ENCODE assay signal across 8 cellular contexts in genomic region chr11:117145393-117145761, GRCh38. TPM values are rescaled to one million over a fixed set of nuclear protein-coding genes. Genes with fewer than 3 reads are reported as not detected.
DNase-seq lines count a peak whose midpoint lies in the region; ATAC-seq and TF ChIP-seq lines count a peak whose summit lies in the region.

No MANE protein-coding gene starts in this region.

- peak overlapping the region in 54 of 59 donors; percentile 2 to 99 (median 95) for H3K27ac ChIP-seq in dorsolateral prefrontal cortex

- H3K9me3 ChIP-seq in mucosa of stomach (ENCODE audit: control insufficient read depth, low read length) = no peaks in the 10 kb centered on the region

- intact Hi-C loops in dorsolateral prefrontal cortex (cut with DNase I) = loop anchor here (2.0 to 5.0 kb wide), 2 partner anchors 33 to 87 kb away; partner anchors contain the start of genes PCSK7 (in 1 of the 2), RNF214 (in 1 of the 2) and SIDT2 (in 1 of the 2)

- peak; percentile 59 for DNase-seq in ACHN
- DNase-seq in RKO (ENCODE audit: low spot score) = peak; percentile 78
- DNase-seq in dorsolateral prefrontal cortex = no peak
- no peak for DNase-seq in effector CD8-positive, alpha-beta T cell (lab: John Stamatoyannopoulos, UW)

- peak overlapping the region; percentile 73 for H3K9ac ChIP-seq in mucosa of stomach (ENCODE audit: low read length)

- peaks cover 19% of the 10 kb centered on the region for H3K4me1 ChIP-seq in mucosa of stomach (ENCODE audit: control insufficient read depth, insufficient read depth, low read length)

- TF ChIP-seq CTCF in GM12872 (IDR thresholded peaks at IDR 0.05; ENCODE audit: insufficient read depth, low read depth, low read length) (peak; percentile 24; the same call in 1 of the 3 replicates), dorsolateral prefrontal cortex (IDR thresholded peaks at IDR 0.05 in 54 of 56, conservative IDR thresholded peaks at IDR 0.05 in 2 of 56; ENCODE audit: low read depth in 1 of 56, partially characterized antibody in 56 of 56) (peak in 1 of 56 donors; percentile 26)

- ATAC-seq in HG02623 (IDR thresholded peaks at IDR 0.05; ENCODE audit: unreplicated experiment) (no peak), HG03378 (IDR thresholded peaks at IDR 0.05; ENCODE audit: unreplicated experiment) (no peak)

- H3K27me3 ChIP-seq in dorsolateral prefrontal cortex (no peaks in the 10 kb centered on the region), mucosa of stomach (ENCODE audit: control insufficient read depth, insufficient read depth, low read length) (no peaks in the 10 kb centered on the region)

- in situ Hi-C loops in ACHN (cut with HindIII; ENCODE audit: low pct_ligation_motif_present, low pct_unique_long_range_greater_than_20kb, low sequenced_read_pairs) = no loop called here

- H3K4me3 ChIP-seq in dorsolateral prefrontal cortex = peak overlapping the region; percentile 68 to 99 (median 92)
- peak overlapping the region; percentile 99 for H3K4me3 ChIP-seq in mucosa of stomach (ENCODE audit: low read length)

- H3K36me3 ChIP-seq in mucosa of stomach (ENCODE audit: control insufficient read depth, insufficient read depth, low read length) = peaks cover 6% of the 10 kb centered on the region

RNA-seq across cellular contexts. Expression of gene PAFAH1B2, which starts 1.3 kb away (rescaled TPM):
- 100 to 1,000 TPM in 100 of 120 experiments, 10 to 100 TPM in 20; 78.7 to 162 (median 121) TPM for total RNA-seq in dorsolateral prefrontal cortex

RNA-seq across cellular contexts. Expression of gene SIDT2, which starts 33.2 kb away (rescaled TPM):
- 100 to 1,000 TPM in 5 of 120 experiments, 10 to 100 TPM in 115; 44.3 to 113 (median 69.8) TPM for total RNA-seq in dorsolateral prefrontal cortex

RNA-seq across cellular contexts. Expression of gene SIK3, which starts 47.1 kb away (rescaled TPM):
- 100 to 1,000 TPM; 101 to 349 (median 174) TPM for total RNA-seq in dorsolateral prefrontal cortex

RNA-seq across cellular contexts. Expression of gene TAGLN, which starts 53.8 kb away (rescaled TPM):
- 1,000 to 10,000 TPM in 1 of 120 experiments, 100 to 1,000 TPM in 34, 10 to 100 TPM in 85; 19.4 to 1,046 (median 66.3) TPM for total RNA-seq in dorsolateral prefrontal cortex

Comparison
In these comparisons a context has a peak if more than half of its experiments do, and no peak if none do; other contexts are left out.
1. DNase-seq: peak in ACHN (single experiment) and RKO (single experiment); none in dorsolateral prefrontal cortex (0 of 10) and effector CD8-positive, alpha-beta T cell (single experiment).